ENCODE assay signal across 26 cellular contexts in the genomic region with DNA sequence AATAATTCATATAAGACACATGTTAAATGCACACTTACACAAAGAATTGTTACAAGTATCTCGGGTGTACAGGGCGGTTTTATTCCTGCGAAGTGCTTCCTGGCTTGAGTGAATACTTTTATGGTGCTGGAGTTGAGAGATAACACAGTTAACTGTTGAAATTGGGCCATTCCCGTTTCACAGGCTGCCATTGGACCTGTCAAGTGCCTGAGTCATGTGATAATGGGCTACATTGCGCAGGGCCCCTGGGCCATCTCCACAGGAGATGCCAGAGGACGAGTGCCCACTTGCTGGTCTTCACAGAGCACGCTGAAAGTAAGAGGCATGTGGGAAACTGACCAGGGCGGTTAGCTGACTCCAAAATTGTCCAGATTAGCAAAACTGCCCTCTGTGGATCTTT. TPM values are rescaled to one million over a fixed set of nuclear protein-coding genes. Genes with fewer than 3 reads are reported as not detected.
A peak's percentile ranks its signal among the peaks of the same experiment; 100 is the strongest.
DNase-seq lines count a peak whose midpoint lies in the region; ATAC-seq lines count a peak whose summit lies in the region.
"Had no signal": no experiment of that assay in that cellular context is flagged by ENCODE, and none has a peak within 500 bp of the region (broad histone marks: within the 10 kb centered on the region; RNA-seq: fewer than 3 reads in every experiment).

No MANE protein-coding gene starts in this region.

- peaks cover 3 to 55% (median 22%) of the 10 kb centered on the region in 3 donors for H3K36me3 Mint-ChIP-seq in CD8-positive, alpha-beta memory T cell
- H3K36me3 Mint-ChIP-seq in T-cell (peaks cover 35% of the 10 kb centered on the region), memory B cell (peaks cover 10% of the 10 kb centered on the region)
- peaks cover 45% of the 10 kb centered on the region for H3K36me3 Mint-ChIP-seq in activated T-cell treated with anti-CD3 and anti-CD28 coated beads, Interleukin-2, amount 50 U/mL, for 4 hours (ENCODE audit: insufficient read depth)

- DNase-seq in CD8-positive, alpha-beta memory T cell, result no peak
- DNase-seq in T-cell (no peak), Right ventricle myocardium superior (peak; percentile 77), memory B cell (ENCODE audit: low spot score in 2 of 2) (no peak), UCSD-AML1 (lab: John Stamatoyannopoulos, UW; ENCODE audit: unreplicated experiment) (no peak)
- no peak for DNase-seq in activated T-cell treated with anti-CD3 and anti-CD28 coated beads, Interleukin-2, amount 50 U/mL, for 4 hours
- DNase-seq: activated naive CD4-positive, alpha-beta T cell treated with anti-CD3 and anti-CD28 coated beads, Interleukin-2, amount 50 U/mL, for 16 hours; activated T-cell treated with anti-CD3 and anti-CD28 coated beads, Interleukin-2, amount 50 U/mL, for 72 hours; amygdala; Caco-2; DMS79; GDM1; GOT3; HFFc6; kidney glomerular epithelial cell; mucosa of descending colon; NCI-H2029; NCI-H526 treated with DMSO at 0.1 percent for 48 hours; SHP77 treated with DMSO at 0.1 percent for 48 hours; stimulated activated naive CD4-positive, alpha-beta T cell; upper lobe of right lung had no signal

- H3K4me1 ChIP-seq in CD8-positive, alpha-beta memory T cell (ENCODE audit: insufficient read depth, low read length), result peaks cover 45% of the 10 kb centered on the region
- H3K4me1 ChIP-seq: Caco-2 had no signal

- peaks cover 35 to 71% (median 65%) of the 10 kb centered on the region in 3 donors for H3K4me1 Mint-ChIP-seq in CD8-positive, alpha-beta memory T cell
- peaks cover 71 to 81% (median 71%) of the 10 kb centered on the region in 3 donors for H3K4me1 Mint-ChIP-seq in T-cell
- peaks cover 49% of the 10 kb centered on the region for H3K4me1 Mint-ChIP-seq in memory B cell
- peaks cover 72% of the 10 kb centered on the region for H3K4me1 Mint-ChIP-seq in activated T-cell treated with anti-CD3 and anti-CD28 coated beads, Interleukin-2, amount 50 U/mL, for 4 hours (ENCODE audit: low read depth)

- H3K36me3 ChIP-seq in CD8-positive, alpha-beta memory T cell (ENCODE audit: insufficient read depth, low read length), result no peaks in the 10 kb centered on the region

- no peak overlapping the region for H3K4me3 ChIP-seq in CD8-positive, alpha-beta memory T cell (ENCODE audit: low read length)
- H3K4me3 ChIP-seq: BLaER1, hepatocyte, mucosa of descending colon, upper lobe of right lung had no signal

- no peaks in the 10 kb centered on the region for H3K9me3 ChIP-seq in CD8-positive, alpha-beta memory T cell (ENCODE audit: low read length)
- H3K9me3 ChIP-seq: mucosa of descending colon, upper lobe of right lung had no signal

- CTCF ChIA-PET in CD8-positive, alpha-beta memory T cell (lab: Charles Lee), result interaction anchor here (1.7 kb wide), 1 partner anchor 14 kb away, joined by 3 read pairs; no protein-coding TSS in a partner anchor
- CTCF ChIA-PET in T-cell (lab: Charles Lee), result interaction anchor here in 1 of 2 donors (0.5 kb wide), 1 partner anchor 102 kb away, joined by 3 read pairs; no protein-coding TSS in a partner anchor

- intact Hi-C loops in Right ventricle myocardium superior (cut with DNase I), result no loop called here

- H3K27ac ChIP-seq in CD8-positive, alpha-beta memory T cell (ENCODE audit: low read depth, low read length), result peak overlapping the region; percentile 26
- H3K27ac ChIP-seq: BLaER1, hepatocyte, upper lobe of right lung had no signal

- H3K27me3 Mint-ChIP-seq in CD8-positive, alpha-beta memory T cell, result no peaks in the 10 kb centered on the region
- H3K27me3 Mint-ChIP-seq in T-cell, result no peaks in the 10 kb centered on the region
- no peaks in the 10 kb centered on the region for H3K27me3 Mint-ChIP-seq in memory B cell
- no peaks in the 10 kb centered on the region for H3K27me3 Mint-ChIP-seq in activated T-cell treated with anti-CD3 and anti-CD28 coated beads, Interleukin-2, amount 50 U/mL, for 4 hours (ENCODE audit: low read depth)
- H3K27me3 Mint-ChIP-seq: natural killer cell treated with Interleukin-12 subunit alpha and Interleukin-12 subunit beta and Interleukin-15 and Interleukin-18, amount 100 ng/mL, for 72 hours had no signal

- POLR2A ChIA-PET in CD8-positive, alpha-beta memory T cell (lab: Charles Lee), result no interaction called here
- POLR2A ChIA-PET in T-cell (lab: Charles Lee), result no interaction called here

- no peak for ATAC-seq in T-cell (replicated peaks in 1 of 4)
- ATAC-seq in Right ventricle myocardium superior (ENCODE audit: poor library complexity), result peak; percentile 63
- ATAC-seq in memory B cell (ENCODE audit: low read depth), result no peak
- no peak for ATAC-seq in HG03280 (IDR thresholded peaks at IDR 0.05; ENCODE audit: unreplicated experiment)
- ATAC-seq in HG03520 (IDR thresholded peaks at IDR 0.05; ENCODE audit: unreplicated experiment), result no peak
- ATAC-seq in activated T-cell treated with anti-CD3 and anti-CD28 coated beads, Interleukin-2, amount 50 U/mL, for 4 hours, result no peak
- ATAC-seq: activated T-cell treated with anti-CD3 and anti-CD28 coated beads, Interleukin-2, amount 50 U/mL, for 72 hours; natural killer cell treated with Interleukin-12 subunit alpha and Interleukin-12 subunit beta and Interleukin-15 and Interleukin-18, amount 100 ng/mL, for 72 hours; upper lobe of right lung had no signal

- H3K27ac Mint-ChIP-seq in CD8-positive, alpha-beta memory T cell, result no peak overlapping the region
- peak overlapping the region; percentile 14 to 25 for H3K27ac Mint-ChIP-seq in T-cell
- peak overlapping the region; percentile 84 for H3K27ac Mint-ChIP-seq in memory B cell
- H3K27ac Mint-ChIP-seq: HFFc6 had no signal

- no peak overlapping the region for H3K4me3 Mint-ChIP-seq in CD8-positive, alpha-beta memory T cell
- peak overlapping the region in 1 of 3 donors; percentile 68 for H3K4me3 Mint-ChIP-seq in T-cell
- H3K4me3 Mint-ChIP-seq in memory B cell, result no peak overlapping the region
- no peak overlapping the region for H3K4me3 Mint-ChIP-seq in activated T-cell treated with anti-CD3 and anti-CD28 coated beads, Interleukin-2, amount 50 U/mL, for 4 hours
- H3K4me3 Mint-ChIP-seq: HFFc6; natural killer cell treated with Interleukin-12 subunit alpha and Interleukin-12 subunit beta and Interleukin-15 and Interleukin-18, amount 100 ng/mL, for 72 hours had no signal

- peaks cover 0 to 9% (median 3%) of the 10 kb centered on the region in 5 donors for H3K9me3 Mint-ChIP-seq in CD8-positive, alpha-beta memory T cell
- H3K9me3 Mint-ChIP-seq in T-cell (peaks cover 0 to 3% (median 2%) of the 10 kb centered on the region in 3 donors), memory B cell (no peaks in the 10 kb centered on the region)
- H3K9me3 Mint-ChIP-seq in activated T-cell treated with anti-CD3 and anti-CD28 coated beads, Interleukin-2, amount 50 U/mL, for 4 hours, result peaks cover 3% of the 10 kb centered on the region
- H3K9me3 Mint-ChIP-seq: activated T-cell treated with anti-CD3 and anti-CD28 coated beads, Interleukin-2, amount 50 U/mL, for 72 hours had no signal

- H3K27me3 ChIP-seq in CD8-positive, alpha-beta memory T cell (ENCODE audit: insufficient read depth, low read length, poor library complexity, severe bottlenecking), result no peaks in the 10 kb centered on the region
- H3K27me3 ChIP-seq: BLaER1, hepatocyte, upper lobe of right lung had no signal

RNA-seq across cellular contexts. Expression of a gene that starts 4.8 kb away (rescaled TPM):
- total RNA-seq in CD8-positive, alpha-beta memory T cell, result 10 to 100 TPM; 58.7 to 59.3 TPM
- 82.2 TPM for polyA plus RNA-seq in CD8-positive, alpha-beta memory T cell
- total RNA-seq in T-cell, result 10 to 100 TPM; 72.8 to 95.5 (median 86.2) TPM
- total RNA-seq in Right ventricle myocardium superior, result 83.0 TPM
- total RNA-seq in activated T-cell treated with anti-CD3 and anti-CD28 coated beads, Interleukin-2, amount 50 U/mL, for 4 hours, result 10 to 100 TPM; 61.2 to 67.9 (median 62.7) TPM

RNA-seq across cellular contexts. Expression of a gene that starts 5.2 kb away (rescaled TPM):
- total RNA-seq in CD8-positive, alpha-beta memory T cell, result 1 to 10 TPM; 7.2 to 8.5 TPM
- polyA plus RNA-seq in CD8-positive, alpha-beta memory T cell, result 3.2 TPM
- total RNA-seq in T-cell (10 to 100 TPM in 1 of 5 donors, 1 to 10 TPM in 4; 4.7 to 11.5 (median 9.1) TPM), Right ventricle myocardium superior (2.4 TPM)
- total RNA-seq in activated T-cell treated with anti-CD3 and anti-CD28 coated beads, Interleukin-2, amount 50 U/mL, for 4 hours, result 10 to 100 TPM in 2 of 3 donors, 1 to 10 TPM in 1; 9.6 to 11.9 (median 10.3) TPM

Comparison
In these comparisons a context has a peak if more than half of its experiments do, and no peak if none do; other contexts are left out.
1. H3K27ac Mint-ChIP-seq: peak in T-cell (2 of 2) and memory B cell (single experiment); none in CD8-positive, alpha-beta memory T cell (0 of 8).